20 cellular contexts compared by ENCODE assay signal in genomic region chr5:78235289-78235688, GRCh38. TPM values are rescaled to one million over a fixed set of nuclear protein-coding genes. Genes with fewer than 3 reads are reported as not detected.
DNase-seq lines count a peak whose midpoint lies in the region; ATAC-seq, FAIRE-seq and TF ChIP-seq lines count a peak whose summit lies in the region.
"Had no signal": no experiment of that assay in that cellular context is flagged by ENCODE, and none has a peak within 500 bp of the region (broad histone marks: within the 10 kb centered on the region; RNA-seq: fewer than 3 reads in every experiment).

No MANE protein-coding gene starts in this region.

- peak overlapping the region; percentile 64 for H3K27ac ChIP-seq in osteoblast (ENCODE audit: low read depth, low read length)
- H3K27ac ChIP-seq: parathyroid adenoma had no signal

- H4K20me1 ChIP-seq in osteoblast (ENCODE audit: insufficient read depth, low read length), result peaks cover 15% of the 10 kb centered on the region

- no peak for ATAC-seq in GM18502 (IDR thresholded peaks at IDR 0.05; ENCODE audit: poor library complexity, unreplicated experiment)
- ATAC-seq: left ventricle myocardium superior; stimulated activated effector memory CD8-positive, alpha-beta T cell treated with anti-CD3 and anti-CD28 coated beads, Interleukin-12 subunit alpha, Interleukin-12 subunit beta, amount 100 ng/mL, for 72 hours had no signal

- H3K4me3 Mint-ChIP-seq in chondrocyte (ENCODE audit: unreplicated experiment), result no peak overlapping the region
- no peak overlapping the region for H3K4me3 Mint-ChIP-seq in activated CD4-positive, alpha-beta memory T cell treated with anti-CD3 and anti-CD28 coated beads, Interleukin-2, amount 10 ng/mL, durations not matched to agents 7 days and 5 days
- H3K4me3 Mint-ChIP-seq: CD4-positive, CD25-positive, alpha-beta regulatory T cell; dendritic cell treated with granulocyte-macrophage colony-stimulating factor and Interleukin-4, amounts not matched to agents 40 ng/mL and 50 ng/mL, for 4 days; stimulated activated effector memory CD8-positive, alpha-beta T cell treated with anti-CD3 and anti-CD28 coated beads, Interleukin-12 subunit alpha, Interleukin-12 subunit beta, amount 100 ng/mL, for 72 hours had no signal

- peaks cover 13% of the 10 kb centered on the region for H3K4me1 ChIP-seq in osteoblast (ENCODE audit: insufficient read depth, low read length)
- H3K4me1 ChIP-seq: parathyroid adenoma had no signal

- H3K27me3 ChIP-seq in osteoblast (ENCODE audit: insufficient read depth, low read length), result no peaks in the 10 kb centered on the region

- H3K4me2 ChIP-seq in osteoblast (ENCODE audit: insufficient read depth, low read length), result peak overlapping the region; percentile 72
- H3K4me2 ChIP-seq: smooth muscle cell had no signal

- DNase-seq in GM18507 (ENCODE audit: extremely low spot score, insufficient read length, low read depth) (no peak), chondrocyte (ENCODE audit: low spot score) (no peak), osteoblast (ENCODE audit: insufficient read length, low spot score, missing footprints) (peak; percentile 52), OCI-M2 (lab: John Stamatoyannopoulos, UW; ENCODE audit: unreplicated experiment) (no peak), HEK293T (ENCODE audit: extremely low spot score) (no peak)
- DNase-seq in activated CD4-positive, alpha-beta memory T cell treated with anti-CD3 and anti-CD28 coated beads, Interleukin-2, amount 10 ng/mL, durations not matched to agents 7 days and 5 days, result no peak
- DNase-seq: activated gamma-delta T cell; anterior cingulate cortex; CD4-positive, CD25-positive, alpha-beta regulatory T cell; DND-41; left ventricle myocardium superior; NCI-H187 treated with DMSO at 0.1 percent for 48 hours; OCI-M1; T1000 had no signal

- peaks cover 12% of the 10 kb centered on the region for H3K36me3 Mint-ChIP-seq in chondrocyte (ENCODE audit: low read depth)
- peaks cover 12% of the 10 kb centered on the region for H3K36me3 Mint-ChIP-seq in activated CD4-positive, alpha-beta memory T cell treated with anti-CD3 and anti-CD28 coated beads, Interleukin-2, amount 10 ng/mL, durations not matched to agents 7 days and 5 days (ENCODE audit: low read depth)

- no peaks in the 10 kb centered on the region for H3K27me3 Mint-ChIP-seq in chondrocyte (ENCODE audit: low read depth)
- no peaks in the 10 kb centered on the region for H3K27me3 Mint-ChIP-seq in activated CD4-positive, alpha-beta memory T cell treated with anti-CD3 and anti-CD28 coated beads, Interleukin-2, amount 10 ng/mL, durations not matched to agents 7 days and 5 days
- H3K27me3 Mint-ChIP-seq: CD4-positive, CD25-positive, alpha-beta regulatory T cell; dendritic cell treated with granulocyte-macrophage colony-stimulating factor and Interleukin-4, amounts not matched to agents 40 ng/mL and 50 ng/mL, for 4 days had no signal

- TF ChIP-seq RAD21 in Ishikawa (IDR thresholded peaks at IDR 0.05; ENCODE audit: low read depth), result no peak

- POLR2A ChIA-PET in activated CD4-positive, alpha-beta memory T cell treated with anti-CD3 and anti-CD28 coated beads, Interleukin-2, amount 10 ng/mL, durations not matched to agents 7 days and 5 days (lab: Charles Lee), result no interaction called here
- POLR2A ChIA-PET in HEK293T (lab: Yijun Ruan, JAX), result no interaction called here

- H3K9me3 ChIP-seq in osteoblast (ENCODE audit: low read depth, low read length), result no peaks in the 10 kb centered on the region

- CTCF ChIA-PET in activated CD4-positive, alpha-beta memory T cell treated with anti-CD3 and anti-CD28 coated beads, Interleukin-2, amount 10 ng/mL, durations not matched to agents 7 days and 5 days (lab: Charles Lee), result no interaction called here
- CTCF ChIA-PET in HEK293T (lab: Yijun Ruan, JAX), result no interaction called here

- H3K9me3 Mint-ChIP-seq in chondrocyte (ENCODE audit: low read depth), result no peaks in the 10 kb centered on the region
- no peaks in the 10 kb centered on the region for H3K9me3 Mint-ChIP-seq in activated CD4-positive, alpha-beta memory T cell treated with anti-CD3 and anti-CD28 coated beads, Interleukin-2, amount 10 ng/mL, durations not matched to agents 7 days and 5 days
- H3K9me3 Mint-ChIP-seq: CD4-positive, CD25-positive, alpha-beta regulatory T cell; dendritic cell treated with granulocyte-macrophage colony-stimulating factor and Interleukin-4, amounts not matched to agents 40 ng/mL and 50 ng/mL, for 4 days; stimulated activated effector memory CD8-positive, alpha-beta T cell treated with anti-CD3 and anti-CD28 coated beads, Interleukin-12 subunit alpha, Interleukin-12 subunit beta, amount 100 ng/mL, for 72 hours had no signal

- FAIRE-seq in GM18507 (lab: Jason Lieb, UNC), result peak; percentile 21

- H3K79me2 ChIP-seq in osteoblast (ENCODE audit: insufficient read depth, low read length), result peaks cover 45% of the 10 kb centered on the region
- H3K79me2 ChIP-seq: parathyroid adenoma had no signal

- peak overlapping the region; percentile 32 for H3K4me3 ChIP-seq in osteoblast (ENCODE audit: insufficient read depth, low read length)
- H3K4me3 ChIP-seq: smooth muscle cell had no signal

- TF ChIP-seq CTCF in chondrocyte (IDR thresholded peaks at IDR 0.05) (no peak), osteoblast (IDR thresholded peaks at IDR 0.05; ENCODE audit: extremely low read depth, low read depth, low read length) (no peak)

- peak overlapping the region; percentile 79 for H3K27ac Mint-ChIP-seq in chondrocyte (ENCODE audit: unreplicated experiment)
- H3K27ac Mint-ChIP-seq in activated CD4-positive, alpha-beta memory T cell treated with anti-CD3 and anti-CD28 coated beads, Interleukin-2, amount 10 ng/mL, durations not matched to agents 7 days and 5 days, result no peak overlapping the region
- H3K27ac Mint-ChIP-seq: dendritic cell treated with granulocyte-macrophage colony-stimulating factor and Interleukin-4, amounts not matched to agents 40 ng/mL and 50 ng/mL, for 4 days; stimulated activated effector memory CD8-positive, alpha-beta T cell treated with anti-CD3 and anti-CD28 coated beads, Interleukin-12 subunit alpha, Interleukin-12 subunit beta, amount 100 ng/mL, for 72 hours had no signal

- H2AFZ ChIP-seq in osteoblast (ENCODE audit: low read length), result no peak overlapping the region
- H2AFZ ChIP-seq: parathyroid adenoma had no signal

- H3K36me3 ChIP-seq in osteoblast (ENCODE audit: insufficient read depth, low read length), result no peaks in the 10 kb centered on the region

- no peak for TF ChIP-seq EP300 in Ishikawa (IDR thresholded peaks at IDR 0.05; ENCODE audit: borderline replicate concordance)

- peaks cover 22% of the 10 kb centered on the region for H3K4me1 Mint-ChIP-seq in chondrocyte (ENCODE audit: low read depth)
- H3K4me1 Mint-ChIP-seq in activated CD4-positive, alpha-beta memory T cell treated with anti-CD3 and anti-CD28 coated beads, Interleukin-2, amount 10 ng/mL, durations not matched to agents 7 days and 5 days, result no peaks in the 10 kb centered on the region
- H3K4me1 Mint-ChIP-seq: stimulated activated effector memory CD8-positive, alpha-beta T cell treated with anti-CD3 and anti-CD28 coated beads, Interleukin-12 subunit alpha, Interleukin-12 subunit beta, amount 100 ng/mL, for 72 hours had no signal

TF ChIP-seq in Ishikawa, 13 proteins besides CTCF, POLR2A, EP300 and RAD21:
- no peak for TF ChIP-seq MAX (IDR thresholded peaks at IDR 0.05)
- peak; percentile 29; the same call in 1 of the 2 replicates for TF ChIP-seq CEBPB (IDR thresholded peaks at IDR 0.05)
- TF ChIP-seq TCF12 (IDR thresholded peaks at IDR 0.05; ENCODE audit: low read depth), result no peak
- TF ChIP-seq FOXM1 (IDR thresholded peaks at IDR 0.05; ENCODE audit: borderline replicate concordance, low read depth), result no peak

TF ChIP-seq in HEK293T, 16 proteins besides CTCF, POLR2A, EP300 and RAD21:
- TF ChIP-seq FOXK2 (IDR thresholded peaks at IDR 0.05) (no peak), ZNF384 (IDR thresholded peaks at IDR 0.05) (no peak), SP1 (IDR thresholded peaks at IDR 0.05) (no peak), HDGF (IDR thresholded peaks at IDR 0.05; ENCODE audit: borderline replicate concordance) (no peak), NFRKB (IDR thresholded peaks at IDR 0.05) (no peak), PKNOX1 (IDR thresholded peaks at IDR 0.05) (no peak), BHLHE40 (IDR thresholded peaks at IDR 0.05; ENCODE audit: borderline replicate concordance) (no peak)

RNA-seq across cellular contexts. Expression of gene AP3B1, which starts 59.2 kb away (rescaled TPM):
- total RNA-seq in chondrocyte (60.3 to 74.5 TPM (median 60.4 TPM) in 3 replicates), osteoblast (77.4 and 85.7 TPM in 2 replicates)
- 10 to 100 TPM; 40.3 to 42.7 TPM for total RNA-seq in activated CD4-positive, alpha-beta memory T cell treated with anti-CD3 and anti-CD28 coated beads, Interleukin-2, amount 10 ng/mL, durations not matched to agents 7 days and 5 days
